ENCODE assay signal across 8 cellular contexts in genomic region chr15:39934415-39935044, GRCh38. TPM values are rescaled to one million over a fixed set of nuclear protein-coding genes. Genes with fewer than 3 reads are reported as not detected.
A peak's percentile ranks its signal among the peaks of the same experiment; 100 is the strongest.
DNase-seq lines count a peak whose midpoint lies in the region; ATAC-seq and TF ChIP-seq lines count a peak whose summit lies in the region.

No MANE protein-coding gene starts in this region.

- DNase-seq in CD1c-positive myeloid dendritic cell (ENCODE audit: extremely low spot score) (peak; percentile 11), HFFc6 (no peak), WTC11 (ENCODE audit: low spot score) (no peak), fibroblast of villous mesenchyme (ENCODE audit: low read depth) (peak; percentile 48), NCI-H69 (lab: John Stamatoyannopoulos, UW) (no peak)
- DNase-seq in stimulated activated CD4-positive, alpha-beta T cell treated with anti-CD3 and anti-CD28 coated beads, Interleukin-2, amount 100 ng/mL, for 24 hours: no peak

- H3K9me3 Mint-ChIP-seq in HFFc6 (peaks cover 13% of the 10 kb centered on the region), WTC11 (no peaks in the 10 kb centered on the region)

- CTCF ChIA-PET in WTC11 (lab: Charles Lee): interaction anchor here (0.6 to 3.3 kb wide), 8 partner anchors 9 to 340 kb away, joined by 3 to 21 read pairs (median 4); no protein-coding TSS in a partner anchor

- peaks cover 30 to 34% of the 10 kb centered on the region in 2 experiments for H3K4me1 ChIP-seq in neutrophil (ENCODE audit: control insufficient read depth in 1 of 2, insufficient read depth in 1 of 2, low read depth in 1 of 2, low read length in 1 of 2)

- H3K27me3 ChIP-seq in neutrophil: no peaks in the 10 kb centered on the region

- peak overlapping the region; percentile 73 for H3K27ac ChIP-seq in neutrophil

- no peaks in the 10 kb centered on the region for H3K9me3 ChIP-seq in neutrophil

- H3K27ac Mint-ChIP-seq in HFFc6 (peak overlapping the region; percentile 83), WTC11 (peak overlapping the region; percentile 78)

- TF ChIP-seq CTCF in HFFc6 (IDR thresholded peaks at IDR 0.05): no peak
- TF ChIP-seq CTCF in WTC11 (IDR thresholded peaks at IDR 0.05): no peak
- TF ChIP-seq CTCF in fibroblast of villous mesenchyme (IDR thresholded peaks at IDR 0.05; ENCODE audit: insufficient read depth, low read depth, low read length): no peak
- no peak for TF ChIP-seq CTCF in neutrophil (IDR thresholded peaks at IDR 0.05)

- H3K36me3 ChIP-seq in neutrophil: peaks cover 4% of the 10 kb centered on the region

- H3K4me3 Mint-ChIP-seq in HFFc6 (peak overlapping the region; percentile 96), WTC11 (peak overlapping the region; percentile 89)

- ATAC-seq in WTC11 (peak; percentile 1; the same call in 1 of the 2 replicates), HG03520 (IDR thresholded peaks at IDR 0.05; ENCODE audit: unreplicated experiment) (no peak)

- H3K4me3 ChIP-seq in fibroblast of villous mesenchyme (ENCODE audit: low read depth, low read length) (peak overlapping the region; percentile 86), neutrophil (ENCODE audit: low read depth in 1 of 2, low read length in 1 of 2) (peak overlapping the region; percentile 75 to 76)

- peaks cover 4% of the 10 kb centered on the region for H3K27me3 Mint-ChIP-seq in HFFc6 (ENCODE audit: insufficient read depth)
- no peaks in the 10 kb centered on the region for H3K27me3 Mint-ChIP-seq in WTC11 (ENCODE audit: low read depth)

- H3K36me3 Mint-ChIP-seq in HFFc6 (ENCODE audit: low read depth) (peaks cover 54% of the 10 kb centered on the region), WTC11 (peaks cover 15% of the 10 kb centered on the region)

- POLR2A ChIA-PET in WTC11 (lab: Charles Lee): interaction anchor here (0.9 to 2.0 kb wide), 5 partner anchors 8 to 152 kb away, joined by 3 to 16 read pairs (median 4); partner anchors contain the start of genes FSIP1 and GPR176

- peaks cover 68% of the 10 kb centered on the region for H3K4me1 Mint-ChIP-seq in HFFc6 (ENCODE audit: low read depth)
- H3K4me1 Mint-ChIP-seq in WTC11: peaks cover 52% of the 10 kb centered on the region

TF ChIP-seq in WTC11, 78 proteins besides CTCF, POLR2A, EP300 and RAD21:
- no peak for TF ChIP-seq ZNF416 (CRISPR knock-in tag; IDR thresholded peaks at IDR 0.05)
- 0 out of 2 replicates have a peak, but pooled peaks have one; percentile 8 for TF ChIP-seq SMAD4 (CRISPR knock-in tag; IDR thresholded peaks at IDR 0.05)
- TF ChIP-seq IRF2 (CRISPR knock-in tag; IDR thresholded peaks at IDR 0.05; ENCODE audit: borderline replicate concordance, low read depth): no peak
- TF ChIP-seq GTF2I (CRISPR knock-in tag; conservative IDR thresholded peaks at IDR 0.05): no peak
- TF ChIP-seq RORB (CRISPR knock-in tag; IDR thresholded peaks at IDR 0.05): no peak
- TF ChIP-seq ZNF219 (CRISPR knock-in tag; IDR thresholded peaks at IDR 0.05; ENCODE audit: borderline replicate concordance): 0 out of 2 replicates have a peak, but pooled peaks have one; percentile 18
- TF ChIP-seq, protein P1, sequence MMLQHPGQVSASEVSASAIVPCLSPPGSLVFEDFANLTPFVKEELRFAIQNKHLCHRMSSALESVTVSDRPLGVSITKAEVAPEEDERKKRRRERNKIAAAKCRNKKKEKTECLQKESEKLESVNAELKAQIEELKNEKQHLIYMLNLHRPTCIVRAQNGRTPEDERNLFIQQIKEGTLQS (CRISPR knock-in tag; conservative IDR thresholded peaks at IDR 0.05): no peak
- TF ChIP-seq MXD4 (CRISPR knock-in tag; IDR thresholded peaks at IDR 0.05; ENCODE audit: borderline replicate concordance): no peak
- no peak for TF ChIP-seq ETV6 (CRISPR knock-in tag; IDR thresholded peaks at IDR 0.05)
- TF ChIP-seq, protein P2, sequence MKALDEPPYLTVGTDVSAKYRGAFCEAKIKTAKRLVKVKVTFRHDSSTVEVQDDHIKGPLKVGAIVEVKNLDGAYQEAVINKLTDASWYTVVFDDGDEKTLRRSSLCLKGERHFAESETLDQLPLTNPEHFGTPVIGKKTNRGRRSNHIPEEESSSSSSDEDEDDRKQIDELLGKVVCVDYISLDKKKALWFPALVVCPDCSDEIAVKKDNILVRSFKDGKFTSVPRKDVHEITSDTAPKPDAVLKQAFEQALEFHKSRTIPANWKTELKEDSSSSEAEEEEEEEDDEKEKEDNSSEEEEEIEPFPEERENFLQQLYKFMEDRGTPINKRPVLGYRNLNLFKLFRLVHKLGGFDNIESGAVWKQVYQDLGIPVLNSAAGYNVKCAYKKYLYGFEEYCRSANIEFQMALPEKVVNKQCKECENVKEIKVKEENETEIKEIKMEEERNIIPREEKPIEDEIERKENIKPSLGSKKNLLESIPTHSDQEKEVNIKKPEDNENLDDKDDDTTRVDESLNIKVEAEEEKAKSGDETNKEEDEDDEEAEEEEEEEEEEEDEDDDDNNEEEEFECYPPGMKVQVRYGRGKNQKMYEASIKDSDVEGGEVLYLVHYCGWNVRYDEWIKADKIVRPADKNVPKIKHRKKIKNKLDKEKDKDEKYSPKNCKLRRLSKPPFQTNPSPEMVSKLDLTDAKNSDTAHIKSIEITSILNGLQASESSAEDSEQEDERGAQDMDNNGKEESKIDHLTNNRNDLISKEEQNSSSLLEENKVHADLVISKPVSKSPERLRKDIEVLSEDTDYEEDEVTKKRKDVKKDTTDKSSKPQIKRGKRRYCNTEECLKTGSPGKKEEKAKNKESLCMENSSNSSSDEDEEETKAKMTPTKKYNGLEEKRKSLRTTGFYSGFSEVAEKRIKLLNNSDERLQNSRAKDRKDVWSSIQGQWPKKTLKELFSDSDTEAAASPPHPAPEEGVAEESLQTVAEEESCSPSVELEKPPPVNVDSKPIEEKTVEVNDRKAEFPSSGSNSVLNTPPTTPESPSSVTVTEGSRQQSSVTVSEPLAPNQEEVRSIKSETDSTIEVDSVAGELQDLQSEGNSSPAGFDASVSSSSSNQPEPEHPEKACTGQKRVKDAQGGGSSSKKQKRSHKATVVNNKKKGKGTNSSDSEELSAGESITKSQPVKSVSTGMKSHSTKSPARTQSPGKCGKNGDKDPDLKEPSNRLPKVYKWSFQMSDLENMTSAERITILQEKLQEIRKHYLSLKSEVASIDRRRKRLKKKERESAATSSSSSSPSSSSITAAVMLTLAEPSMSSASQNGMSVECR (CRISPR knock-in tag; IDR thresholded peaks at IDR 0.05; ENCODE audit: borderline replicate concordance): peak; percentile 14; the same call in 1 of the 2 replicates
- TF ChIP-seq MAX (CRISPR knock-in tag; IDR thresholded peaks at IDR 0.05): peak; percentile 10; the same call in 1 of the 2 replicates
- TF ChIP-seq, protein P3, sequence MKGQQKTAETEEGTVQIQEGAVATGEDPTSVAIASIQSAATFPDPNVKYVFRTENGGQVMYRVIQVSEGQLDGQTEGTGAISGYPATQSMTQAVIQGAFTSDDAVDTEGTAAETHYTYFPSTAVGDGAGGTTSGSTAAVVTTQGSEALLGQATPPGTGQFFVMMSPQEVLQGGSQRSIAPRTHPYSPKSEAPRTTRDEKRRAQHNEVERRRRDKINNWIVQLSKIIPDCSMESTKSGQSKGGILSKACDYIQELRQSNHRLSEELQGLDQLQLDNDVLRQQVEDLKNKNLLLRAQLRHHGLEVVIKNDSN (CRISPR knock-in tag; IDR thresholded peaks at IDR 0.05): peak; percentile 11; the same call in 1 of the 2 replicates
- TF ChIP-seq, protein P4, sequence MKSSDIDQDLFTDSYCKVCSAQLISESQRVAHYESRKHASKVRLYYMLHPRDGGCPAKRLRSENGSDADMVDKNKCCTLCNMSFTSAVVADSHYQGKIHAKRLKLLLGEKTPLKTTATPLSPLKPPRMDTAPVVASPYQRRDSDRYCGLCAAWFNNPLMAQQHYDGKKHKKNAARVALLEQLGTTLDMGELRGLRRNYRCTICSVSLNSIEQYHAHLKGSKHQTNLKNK (CRISPR knock-in tag; IDR thresholded peaks at IDR 0.05): no peak
- TF ChIP-seq, protein P5, sequence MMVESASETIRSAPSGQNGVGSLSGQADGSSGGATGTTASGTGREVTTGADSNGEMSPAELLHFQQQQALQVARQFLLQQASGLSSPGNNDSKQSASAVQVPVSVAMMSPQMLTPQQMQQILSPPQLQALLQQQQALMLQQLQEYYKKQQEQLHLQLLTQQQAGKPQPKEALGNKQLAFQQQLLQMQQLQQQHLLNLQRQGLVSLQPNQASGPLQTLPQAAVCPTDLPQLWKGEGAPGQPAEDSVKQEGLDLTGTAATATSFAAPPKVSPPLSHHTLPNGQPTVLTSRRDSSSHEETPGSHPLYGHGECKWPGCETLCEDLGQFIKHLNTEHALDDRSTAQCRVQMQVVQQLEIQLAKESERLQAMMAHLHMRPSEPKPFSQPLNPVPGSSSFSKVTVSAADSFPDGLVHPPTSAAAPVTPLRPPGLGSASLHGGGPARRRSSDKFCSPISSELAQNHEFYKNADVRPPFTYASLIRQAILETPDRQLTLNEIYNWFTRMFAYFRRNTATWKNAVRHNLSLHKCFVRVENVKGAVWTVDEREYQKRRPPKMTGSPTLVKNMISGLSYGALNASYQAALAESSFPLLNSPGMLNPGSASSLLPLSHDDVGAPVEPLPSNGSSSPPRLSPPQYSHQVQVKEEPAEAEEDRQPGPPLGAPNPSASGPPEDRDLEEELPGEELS (CRISPR knock-in tag; IDR thresholded peaks at IDR 0.05): 0 out of 2 replicates have a peak, but pooled peaks have one; percentile 5
TF ChIP-seq in WTC11: peak in this region for 6.

RNA-seq across cellular contexts. Expression of gene EIF2AK4, which starts 0.6 kb away (rescaled TPM):
- total RNA-seq in HFFc6 (2021; fragmentation: NEBNext Ultra II Directional; extraction: Animal tissue kit (Norgen Biotek cat#: 25700)): 10 to 100 TPM; 85.6 to 94.3 (median 90.1) TPM
- total RNA-seq in WTC11 (2021) (89.1 to 93.2 TPM (median 90.7 TPM) in 3 replicates), fibroblast of villous mesenchyme (70.2 and 104 TPM in 2 replicates)

RNA-seq across cellular contexts. Expression of gene GPR176, which starts 14.5 kb away (rescaled TPM):
- total RNA-seq in HFFc6 (2021; fragmentation: NEBNext Ultra II Directional; extraction: Animal tissue kit (Norgen Biotek cat#: 25700)): 100 to 1,000 TPM; 151 to 193 (median 169) TPM
- 117 to 131 TPM (median 127 TPM) in 3 replicates for total RNA-seq in WTC11 (2021)
- total RNA-seq in fibroblast of villous mesenchyme: 111 and 120 TPM in 2 replicates

Comparison
In these comparisons a context has a peak if more than half of its experiments do, and no peak if none do; other contexts are left out.
1. DNase-seq: peak in CD1c-positive myeloid dendritic cell (single experiment) and fibroblast of villous mesenchyme (single experiment); none in HFFc6 (single experiment), WTC11 (single experiment), NCI-H69 (single experiment) and stimulated activated CD4-positive, alpha-beta T cell treated with anti-CD3 and anti-CD28 coated beads, Interleukin-2, amount 100 ng/mL, for 24 hours (0 of 2).